Comparison of ENCODE assay signal across 10 cellular contexts in genomic region chr3:16374047-16375019, GRCh38.
DNase-seq lines count a peak whose midpoint lies in the region; ATAC-seq and TF ChIP-seq lines count a peak whose summit lies in the region.
"Had no signal": no experiment of that assay in that cellular context is flagged by ENCODE, and none has a peak within 500 bp of the region (broad histone marks: within the 10 kb centered on the region; RNA-seq: fewer than 3 reads in every experiment).

No MANE protein-coding gene starts in this region.

- H4K20me1 ChIP-seq in SK-N-SH (ENCODE audit: insufficient read depth) = no peaks in the 10 kb centered on the region

- CTCF ChIA-PET in SK-N-SH (lab: Yijun Ruan, JAX) = interaction anchor here (0.9 to 1.1 kb wide), 2 partner anchors 9 to 138 kb away, joined by 3 to 4 read pairs; no protein-coding TSS in a partner anchor

- no peaks in the 10 kb centered on the region for H3K27me3 ChIP-seq in SK-N-SH (ENCODE audit: insufficient read depth)

- TF ChIP-seq EP300 in SK-N-SH (IDR thresholded peaks at IDR 0.05; ENCODE audit: borderline replicate concordance in 1 of 2, low read depth in 1 of 2, low read length in 1 of 2) = no peak

- H3K36me3 Mint-ChIP-seq in activated naive CD4-positive, alpha-beta T cell treated with anti-CD3 and anti-CD28 coated beads, Interleukin-2, amount 50 U/mL, for 24 hours = peaks cover 24% of the 10 kb centered on the region
- H3K36me3 Mint-ChIP-seq in naive thymus-derived CD8-positive, alpha-beta T cell = peaks cover 0 to 32% (median 19%) of the 10 kb centered on the region in 3 donors

- WGBS in SK-N-SH (ENCODE audit: low lambda C conversion rate) = 98% methylated on average over 18 of the region's 18 CpGs

- no peak overlapping the region for H2AFZ ChIP-seq in SK-N-SH (ENCODE audit: low read depth)

- peak overlapping the region; percentile 56 for H3K4me3 Mint-ChIP-seq in activated naive CD4-positive, alpha-beta T cell treated with anti-CD3 and anti-CD28 coated beads, Interleukin-2, amount 50 U/mL, for 24 hours
- H3K4me3 Mint-ChIP-seq in naive thymus-derived CD8-positive, alpha-beta T cell = peak overlapping the region; percentile 67 to 87 (median 76)

- TF ChIP-seq POLR2A in GM18505 (IDR thresholded peaks at IDR 0.05; ENCODE audit: borderline replicate concordance, extremely low read depth, insufficient read depth, insufficient read length) = no peak

- POLR2A ChIA-PET in naive thymus-derived CD8-positive, alpha-beta T cell (lab: Charles Lee) = interaction anchor here (0.6 to 1.7 kb wide), 2 partner anchors 106 to 138 kb away, joined by 4 to 7 read pairs; partner anchors contain the start of gene RFTN1
- POLR2A ChIA-PET in SK-N-SH (lab: Yijun Ruan, JAX) = no interaction called here

- no peaks in the 10 kb centered on the region for H3K9me2 ChIP-seq in SK-N-SH

- H3K9me3 ChIP-seq in SK-N-SH = no peaks in the 10 kb centered on the region

- H3K9me3 Mint-ChIP-seq in activated naive CD4-positive, alpha-beta T cell treated with anti-CD3 and anti-CD28 coated beads, Interleukin-2, amount 50 U/mL, for 24 hours = no peaks in the 10 kb centered on the region
- peaks cover 0 to 5% (median 0%) of the 10 kb centered on the region in 9 donors for H3K9me3 Mint-ChIP-seq in naive thymus-derived CD8-positive, alpha-beta T cell

- no peaks in the 10 kb centered on the region for H3K79me2 ChIP-seq in SK-N-SH (ENCODE audit: insufficient read depth)

- H3K4me3 ChIP-seq in SK-N-SH (ENCODE audit: low read depth in 2 of 2, low read length in 1 of 2) = no peak overlapping the region

- peaks cover 0 to 9% of the 10 kb centered on the region in 2 experiments; a peak in 1 of 4 replicates for H3K4me1 ChIP-seq in SK-N-SH (ENCODE audit: control insufficient read depth in 1 of 2, insufficient read depth in 2 of 2, low read depth in 1 of 2, low read length in 1 of 2)

- no peaks in the 10 kb centered on the region for H3F3A ChIP-seq in SK-N-SH (replicated peaks; ENCODE audit: insufficient read depth)

- H3K27ac Mint-ChIP-seq in activated naive CD4-positive, alpha-beta T cell treated with anti-CD3 and anti-CD28 coated beads, Interleukin-2, amount 50 U/mL, for 24 hours = peak overlapping the region; percentile 95
- H3K27ac Mint-ChIP-seq in naive thymus-derived CD8-positive, alpha-beta T cell = peak overlapping the region; percentile 87 to 96 (median 93)

- no peak overlapping the region for H3K9ac ChIP-seq in SK-N-SH

- H3K4me2 ChIP-seq in SK-N-SH = no peak overlapping the region

- no peaks in the 10 kb centered on the region for H3K27me3 Mint-ChIP-seq in activated naive CD4-positive, alpha-beta T cell treated with anti-CD3 and anti-CD28 coated beads, Interleukin-2, amount 50 U/mL, for 24 hours
- H3K27me3 Mint-ChIP-seq in naive thymus-derived CD8-positive, alpha-beta T cell = no peaks in the 10 kb centered on the region

- H3K27ac ChIP-seq in SK-N-SH (ENCODE audit: low read depth in 2 of 2, low read length in 1 of 2) = no peak overlapping the region; a peak in 1 of 4 replicates

- H3K4me1 Mint-ChIP-seq in activated naive CD4-positive, alpha-beta T cell treated with anti-CD3 and anti-CD28 coated beads, Interleukin-2, amount 50 U/mL, for 24 hours = peaks cover 98% of the 10 kb centered on the region
- peaks cover 56 to 95% (median 86%) of the 10 kb centered on the region in 4 donors for H3K4me1 Mint-ChIP-seq in naive thymus-derived CD8-positive, alpha-beta T cell

- TF ChIP-seq CTCF in SK-N-SH (IDR thresholded peaks at IDR 0.05) = no peak

- TF ChIP-seq RAD21 in SK-N-SH (IDR thresholded peaks at IDR 0.05; ENCODE audit: low read length) = no peak

- H3K36me3 ChIP-seq in SK-N-SH (replicated peaks in 1 of 2; ENCODE audit: control insufficient read depth in 1 of 2, insufficient read depth in 2 of 2, low read length in 1 of 2) = peaks cover 13 to 28% of the 10 kb centered on the region in 2 experiments

- ATAC-seq in GM18505 (IDR thresholded peaks at IDR 0.05; ENCODE audit: unreplicated experiment) (peak; percentile 40), HG02610 (IDR thresholded peaks at IDR 0.05; ENCODE audit: unreplicated experiment) (peak; percentile 30)
- peak; percentile 46 to 55 for ATAC-seq in naive thymus-derived CD8-positive, alpha-beta T cell
- ATAC-seq: left colon had no signal

- peak in 9 of 10 donors; percentile 18 to 42 (median 30) for DNase-seq in naive thymus-derived CD8-positive, alpha-beta T cell
- DNase-seq in GF-D8 (lab: John Stamatoyannopoulos, UW) = no peak
- no peak for DNase-seq in SK-N-SH
- no peak for DNase-seq in iPS-NIHi7 (ENCODE audit: extremely low spot score)
- DNase-seq in NCI-H2081 treated with DMSO at 0.1 percent for 48 hours (lab: John Stamatoyannopoulos, UW) = no peak
- DNase-seq: NCI-H2227 treated with DMSO at 0.1 percent for 48 hours had no signal

TF ChIP-seq in SK-N-SH, 30 proteins besides CTCF, POLR2A, EP300 and RAD21:
- no peak for TF ChIP-seq SIN3A (IDR thresholded peaks at IDR 0.05; ENCODE audit: borderline replicate concordance, low read depth, low read length)
- no peak for TF ChIP-seq TCF12 (IDR thresholded peaks at IDR 0.05)
- TF ChIP-seq USF1 (IDR thresholded peaks at IDR 0.05; ENCODE audit: borderline replicate concordance, low read depth) = no peak
- no peak for TF ChIP-seq TAF1 (IDR thresholded peaks at IDR 0.05; ENCODE audit: borderline replicate concordance, low read depth, low read length)
- TF ChIP-seq NFIC (IDR thresholded peaks at IDR 0.05; ENCODE audit: borderline replicate concordance) = no peak
TF ChIP-seq in SK-N-SH: peak in this region for 0.

Comparison
In these comparisons a context has a peak if more than half of its experiments do, and no peak if none do; other contexts are left out.
1. DNase-seq: peak in naive thymus-derived CD8-positive, alpha-beta T cell (9 of 10); none in GF-D8 (single experiment), SK-N-SH (single experiment), iPS-NIHi7 (single experiment) and NCI-H2081 treated with DMSO at 0.1 percent for 48 hours (single experiment).
2. Peak in every context shown above with its lines, with median percentiles within 50 percentile points of each other: ATAC-seq.